In the genomic region with DNA sequence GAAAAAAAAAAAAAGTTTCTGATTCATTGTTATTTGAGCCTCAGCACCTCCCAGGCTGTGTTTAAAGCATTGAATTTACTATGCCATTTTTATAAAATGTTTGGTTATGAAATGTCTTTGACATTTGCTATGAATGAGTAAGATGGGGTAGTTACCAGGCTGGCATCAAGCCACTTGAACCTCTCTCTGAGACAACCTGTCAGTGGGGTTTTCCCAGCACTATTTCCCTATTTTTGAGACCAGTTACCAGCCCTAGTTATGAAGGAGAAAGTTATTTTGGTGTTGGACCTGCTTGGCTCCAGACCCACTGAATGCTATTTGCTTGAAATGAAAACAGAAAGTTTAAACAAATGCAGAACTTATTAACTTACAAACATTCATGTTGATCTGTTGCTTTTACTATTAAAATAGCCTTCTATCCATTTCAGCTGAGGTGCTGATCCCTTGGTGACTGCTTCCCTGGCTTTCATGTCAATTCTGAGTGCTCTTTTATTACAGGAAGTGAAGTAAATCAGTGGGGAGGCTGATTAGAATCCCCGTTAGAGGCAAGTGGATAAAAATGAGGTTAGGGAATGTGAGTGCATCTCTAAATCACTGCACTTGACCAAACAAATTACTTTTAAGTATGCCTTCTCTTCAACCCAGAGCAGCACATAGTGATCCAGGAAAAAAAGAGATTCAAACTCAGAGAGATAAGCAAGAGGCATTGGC, we compare ENCODE assay signal across 11 cellular contexts. TPM values are rescaled to one million over a fixed set of nuclear protein-coding genes. Genes with fewer than 3 reads are reported as not detected.
DNase-seq lines count a peak whose midpoint lies in the region; ATAC-seq, FAIRE-seq and TF ChIP-seq lines count a peak whose summit lies in the region.
"Had no signal": no experiment of that assay in that cellular context is flagged by ENCODE, and none has a peak within 500 bp of the region (broad histone marks: within the 10 kb centered on the region; RNA-seq: fewer than 3 reads in every experiment).

No MANE protein-coding gene starts in this region.

- DNase-seq in bronchial epithelial cell (ENCODE audit: low read depth): peak; percentile 77
- peak; percentile 32 for DNase-seq in osteoblast (ENCODE audit: insufficient read length, low spot score, missing footprints)
- no peak for DNase-seq in suprapubic skin (ENCODE audit: low spot score in 2 of 2)
- no peak for DNase-seq in posterior cingulate gyrus
- no peak for DNase-seq in KBM-7
- DNase-seq in natural killer cell: no peak
- DNase-seq: activated B cell treated with CpG ODN at 0.5 μM for 24 hours; activated naive CD4-positive, alpha-beta T cell treated with anti-CD3 and anti-CD28 coated beads, Interleukin-2, amount 10 ng/mL, durations not matched to agents 7 days and 5 days; spleen had no signal

- 4% methylated on average over 1 of the region's 1 CpG for WGBS in suprapubic skin

- H3K36me3 ChIP-seq in bronchial epithelial cell (ENCODE audit: control insufficient read depth, insufficient read depth, low read length): no peaks in the 10 kb centered on the region
- H3K36me3 ChIP-seq in osteoblast (ENCODE audit: insufficient read depth, low read length): no peaks in the 10 kb centered on the region
- H3K36me3 ChIP-seq in suprapubic skin: no peaks in the 10 kb centered on the region
- H3K36me3 ChIP-seq: spleen had no signal

- peak overlapping the region; percentile 62 for H3K4me2 ChIP-seq in osteoblast (ENCODE audit: insufficient read depth, low read length)

- H3K4me1 Mint-ChIP-seq in natural killer cell: no peaks in the 10 kb centered on the region
- H3K4me1 Mint-ChIP-seq: activated naive CD4-positive, alpha-beta T cell treated with anti-CD3 and anti-CD28 coated beads, Interleukin-2, amount 10 ng/mL, durations not matched to agents 7 days and 5 days had no signal

- TF ChIP-seq CTCF in bronchial epithelial cell (IDR thresholded peaks at IDR 0.05; ENCODE audit: insufficient read depth, low read length, severe bottlenecking): no peak
- no peak for TF ChIP-seq CTCF in osteoblast (IDR thresholded peaks at IDR 0.05; ENCODE audit: extremely low read depth, low read depth, low read length)
- no peak for TF ChIP-seq CTCF in suprapubic skin (IDR thresholded peaks at IDR 0.05)
- TF ChIP-seq CTCF in natural killer cell (IDR thresholded peaks at IDR 0.05): no peak

- no peak overlapping the region for H3K27ac Mint-ChIP-seq in natural killer cell
- H3K27ac Mint-ChIP-seq: activated B cell treated with CpG ODN at 0.5 μM for 24 hours; activated naive CD4-positive, alpha-beta T cell treated with anti-CD3 and anti-CD28 coated beads, Interleukin-2, amount 10 ng/mL, durations not matched to agents 7 days and 5 days had no signal

- in situ Hi-C loops in KBM-7 (cut with MboI; ENCODE audit: low pct_unique_long_range_greater_than_20kb, low sequenced_read_pairs): loop anchor here (25.0 kb wide), 1 partner anchor 780 kb away; no protein-coding TSS in a partner anchor

- no peaks in the 10 kb centered on the region for H3K9me3 ChIP-seq in osteoblast (ENCODE audit: low read depth, low read length)
- H3K9me3 ChIP-seq in suprapubic skin: no peaks in the 10 kb centered on the region

- no peaks in the 10 kb centered on the region for H3K36me3 Mint-ChIP-seq in natural killer cell
- H3K36me3 Mint-ChIP-seq: activated naive CD4-positive, alpha-beta T cell treated with anti-CD3 and anti-CD28 coated beads, Interleukin-2, amount 10 ng/mL, durations not matched to agents 7 days and 5 days had no signal

- no peak for FAIRE-seq in bronchial epithelial cell (lab: Jason Lieb, UNC)

- H3K4me1 ChIP-seq in osteoblast (ENCODE audit: insufficient read depth, low read length) (peaks cover 13% of the 10 kb centered on the region), suprapubic skin (no peaks in the 10 kb centered on the region)

- no peak for TF ChIP-seq EP300 in suprapubic skin (IDR thresholded peaks at IDR 0.05)

- H4K20me1 ChIP-seq in osteoblast (ENCODE audit: insufficient read depth, low read length): no peaks in the 10 kb centered on the region

- no peaks in the 10 kb centered on the region for H3K79me2 ChIP-seq in osteoblast (ENCODE audit: insufficient read depth, low read length)

- H3K4me3 ChIP-seq in bronchial epithelial cell (ENCODE audit: low read depth, low read length) (no peak overlapping the region), osteoblast (ENCODE audit: insufficient read depth, low read length) (peak overlapping the region; percentile 11), suprapubic skin (no peak overlapping the region)
- H3K4me3 ChIP-seq: spleen had no signal

- no peaks in the 10 kb centered on the region for H3K27me3 ChIP-seq in bronchial epithelial cell (ENCODE audit: control insufficient read depth, insufficient read depth, low read length)
- no peaks in the 10 kb centered on the region for H3K27me3 ChIP-seq in osteoblast (ENCODE audit: insufficient read depth, low read length)
- H3K27me3 ChIP-seq in suprapubic skin: peaks cover 2% of the 10 kb centered on the region

- H3K27ac ChIP-seq in osteoblast (ENCODE audit: low read depth, low read length): peak overlapping the region; percentile 27
- no peak overlapping the region for H3K27ac ChIP-seq in suprapubic skin
- H3K27ac ChIP-seq: spleen had no signal

- peaks cover under 1 to 9% of the 10 kb centered on the region in 2 donors for H3K27me3 Mint-ChIP-seq in natural killer cell (ENCODE audit: low read depth in 2 of 2)

- ATAC-seq in GM18870 (IDR thresholded peaks at IDR 0.05; ENCODE audit: unreplicated experiment) (peak; percentile 72), HG03432 (IDR thresholded peaks at IDR 0.05; ENCODE audit: unreplicated experiment) (peak; percentile 81), natural killer cell (no peak)

- intact Hi-C loops in posterior cingulate gyrus (cut with DNase I): no loop called here
- intact Hi-C loops in natural killer cell (cut with micrococcal nuclease): no loop called here

- H3K4me3 Mint-ChIP-seq in natural killer cell: no peak overlapping the region
- H3K4me3 Mint-ChIP-seq: activated B cell treated with CpG ODN at 0.5 μM for 24 hours; activated naive CD4-positive, alpha-beta T cell treated with anti-CD3 and anti-CD28 coated beads, Interleukin-2, amount 10 ng/mL, durations not matched to agents 7 days and 5 days had no signal

- peak overlapping the region; percentile 30 for H2AFZ ChIP-seq in osteoblast (ENCODE audit: low read length)

- no peak for TF ChIP-seq POLR2A in suprapubic skin (IDR thresholded peaks at IDR 0.05)

- H3K9me3 Mint-ChIP-seq in natural killer cell: no peaks in the 10 kb centered on the region
- H3K9me3 Mint-ChIP-seq: activated naive CD4-positive, alpha-beta T cell treated with anti-CD3 and anti-CD28 coated beads, Interleukin-2, amount 10 ng/mL, durations not matched to agents 7 days and 5 days had no signal

RNA-seq across cellular contexts. Expression of gene LLPH, which starts 37.8 kb away (rescaled TPM):
- total RNA-seq in bronchial epithelial cell (6.1 and 6.5 TPM in 2 replicates), osteoblast (4.7 and 5.1 TPM in 2 replicates), suprapubic skin (1 to 10 TPM; 6.4 to 8.3 (median 6.7) TPM), natural killer cell (10 to 100 TPM; 24.9 to 27.3 (median 25.5) TPM)

Comparison
In these comparisons a context has a peak if more than half of its experiments do, and no peak if none do; other contexts are left out.
1. ATAC-seq: peak in GM18870 (single experiment) and HG03432 (single experiment); none in natural killer cell (0 of 3).
2. DNase-seq: peak in bronchial epithelial cell (single experiment) and osteoblast (single experiment); none in suprapubic skin (0 of 2), posterior cingulate gyrus (0 of 10), KBM-7 (single experiment) and natural killer cell (single experiment).